Comparison of ENCODE assay signal across 1 cellular context in the genomic region with DNA sequence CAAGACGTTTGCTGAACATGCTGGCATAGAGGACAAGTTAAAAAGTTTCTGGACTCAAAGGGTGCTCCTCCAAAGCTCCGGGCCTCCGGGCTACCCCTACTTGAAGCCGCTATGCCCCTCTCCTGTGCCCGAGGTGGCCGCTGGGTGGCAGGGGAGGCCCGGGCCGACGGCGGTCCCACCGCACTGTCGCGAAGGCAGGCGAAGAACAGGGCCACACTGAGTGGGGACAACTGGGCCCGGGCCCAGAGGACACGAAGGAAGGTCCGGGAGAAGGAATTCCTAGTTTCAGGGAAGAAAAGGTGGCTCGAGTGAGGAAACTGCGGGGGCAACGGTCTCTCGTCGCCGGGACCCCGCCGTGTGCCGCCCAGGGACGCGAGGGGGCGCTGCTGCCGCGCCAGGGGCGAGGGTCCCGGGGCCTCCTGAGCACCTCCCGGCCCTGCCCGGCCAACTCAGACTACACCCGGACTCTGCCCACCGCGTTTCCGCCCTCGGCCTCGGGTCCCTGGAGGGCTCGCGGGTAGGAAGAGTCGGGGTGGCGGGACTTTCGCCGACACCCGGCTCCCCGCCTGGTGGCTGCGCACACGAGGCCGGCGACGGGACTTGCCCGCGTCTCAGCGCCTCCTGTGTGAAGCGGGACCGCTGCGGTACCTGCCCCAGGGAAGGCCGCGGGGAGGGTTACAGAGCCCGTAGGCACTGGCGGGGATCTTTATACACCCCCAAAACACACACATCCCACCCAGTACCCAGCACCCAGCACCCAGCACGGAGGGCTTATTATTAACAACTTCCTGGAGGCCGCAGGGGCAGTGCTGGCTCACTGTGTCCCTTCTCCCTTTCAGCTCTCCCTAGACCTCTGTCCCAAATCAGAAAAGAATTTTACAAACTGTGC.
A peak's percentile ranks its signal among the peaks of the same experiment; 100 is the strongest.
TF ChIP-seq lines count a peak whose summit lies in the region.

No MANE protein-coding gene starts in this region.

TF ChIP-seq in WTC11, 78 proteins besides CTCF, POLR2A, EP300 and RAD21 (continued from another document):
- TF ChIP-seq ETV6 (CRISPR knock-in tag; IDR thresholded peaks at IDR 0.05), result no peak
- TF ChIP-seq RELA (CRISPR knock-in tag; IDR thresholded peaks at IDR 0.05; ENCODE audit: borderline replicate concordance), result no peak
- no peak for TF ChIP-seq ESRRA (CRISPR knock-in tag; IDR thresholded peaks at IDR 0.05; ENCODE audit: borderline replicate concordance)
- TF ChIP-seq, protein P1, sequence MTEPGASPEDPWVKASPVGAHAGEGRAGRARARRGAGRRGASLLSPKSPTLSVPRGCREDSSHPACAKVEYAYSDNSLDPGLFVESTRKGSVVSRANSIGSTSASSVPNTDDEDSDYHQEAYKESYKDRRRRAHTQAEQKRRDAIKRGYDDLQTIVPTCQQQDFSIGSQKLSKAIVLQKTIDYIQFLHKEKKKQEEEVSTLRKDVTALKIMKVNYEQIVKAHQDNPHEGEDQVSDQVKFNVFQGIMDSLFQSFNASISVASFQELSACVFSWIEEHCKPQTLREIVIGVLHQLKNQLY (CRISPR knock-in tag; IDR thresholded peaks at IDR 0.05), result no peak; the same call in 1 of the 2 replicates
- TF ChIP-seq, protein P2, sequence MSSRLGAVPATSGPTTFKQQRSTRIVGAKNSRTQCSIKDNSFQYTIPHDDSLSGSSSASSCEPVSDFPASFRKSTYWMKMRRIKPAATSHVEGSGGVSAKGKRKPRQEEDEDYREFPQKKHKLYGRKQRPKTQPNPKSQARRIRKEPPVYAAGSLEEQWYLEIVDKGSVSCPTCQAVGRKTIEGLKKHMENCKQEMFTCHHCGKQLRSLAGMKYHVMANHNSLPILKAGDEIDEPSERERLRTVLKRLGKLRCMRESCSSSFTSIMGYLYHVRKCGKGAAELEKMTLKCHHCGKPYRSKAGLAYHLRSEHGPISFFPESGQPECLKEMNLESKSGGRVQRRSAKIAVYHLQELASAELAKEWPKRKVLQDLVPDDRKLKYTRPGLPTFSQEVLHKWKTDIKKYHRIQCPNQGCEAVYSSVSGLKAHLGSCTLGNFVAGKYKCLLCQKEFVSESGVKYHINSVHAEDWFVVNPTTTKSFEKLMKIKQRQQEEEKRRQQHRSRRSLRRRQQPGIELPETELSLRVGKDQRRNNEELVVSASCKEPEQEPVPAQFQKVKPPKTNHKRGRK (CRISPR knock-in tag; IDR thresholded peaks at IDR 0.05; ENCODE audit: borderline replicate concordance), result no peak
- TF ChIP-seq MYBL2 (CRISPR knock-in tag; IDR thresholded peaks at IDR 0.05), result 0 out of 2 replicates have a peak, but pooled peaks have one; percentile 33
- TF ChIP-seq, protein P3, sequence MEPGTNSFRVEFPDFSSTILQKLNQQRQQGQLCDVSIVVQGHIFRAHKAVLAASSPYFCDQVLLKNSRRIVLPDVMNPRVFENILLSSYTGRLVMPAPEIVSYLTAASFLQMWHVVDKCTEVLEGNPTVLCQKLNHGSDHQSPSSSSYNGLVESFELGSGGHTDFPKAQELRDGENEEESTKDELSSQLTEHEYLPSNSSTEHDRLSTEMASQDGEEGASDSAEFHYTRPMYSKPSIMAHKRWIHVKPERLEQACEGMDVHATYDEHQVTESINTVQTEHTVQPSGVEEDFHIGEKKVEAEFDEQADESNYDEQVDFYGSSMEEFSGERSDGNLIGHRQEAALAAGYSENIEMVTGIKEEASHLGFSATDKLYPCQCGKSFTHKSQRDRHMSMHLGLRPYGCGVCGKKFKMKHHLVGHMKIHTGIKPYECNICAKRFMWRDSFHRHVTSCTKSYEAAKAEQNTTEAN (CRISPR knock-in tag; IDR thresholded peaks at IDR 0.05), result no peak
- no peak for TF ChIP-seq EMX1 (CRISPR knock-in tag; IDR thresholded peaks at IDR 0.05)
- no peak for TF ChIP-seq ZNF423 (CRISPR knock-in tag; IDR thresholded peaks at IDR 0.05)
- TF ChIP-seq KAT7 (CRISPR knock-in tag; IDR thresholded peaks at IDR 0.05; ENCODE audit: borderline replicate concordance), result no peak
- no peak for TF ChIP-seq SOX15 (CRISPR knock-in tag; IDR thresholded peaks at IDR 0.05)
- no peak for TF ChIP-seq HMGA2 (CRISPR knock-in tag; IDR thresholded peaks at IDR 0.05)
- TF ChIP-seq ZNF263 (CRISPR knock-in tag; IDR thresholded peaks at IDR 0.05; ENCODE audit: low read depth), result no peak
- TF ChIP-seq, protein P4, sequence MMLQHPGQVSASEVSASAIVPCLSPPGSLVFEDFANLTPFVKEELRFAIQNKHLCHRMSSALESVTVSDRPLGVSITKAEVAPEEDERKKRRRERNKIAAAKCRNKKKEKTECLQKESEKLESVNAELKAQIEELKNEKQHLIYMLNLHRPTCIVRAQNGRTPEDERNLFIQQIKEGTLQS (CRISPR knock-in tag; conservative IDR thresholded peaks at IDR 0.05), result no peak
- TF ChIP-seq, protein P5, sequence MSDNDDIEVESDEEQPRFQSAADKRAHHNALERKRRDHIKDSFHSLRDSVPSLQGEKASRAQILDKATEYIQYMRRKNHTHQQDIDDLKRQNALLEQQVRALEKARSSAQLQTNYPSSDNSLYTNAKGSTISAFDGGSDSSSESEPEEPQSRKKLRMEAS (CRISPR knock-in tag; IDR thresholded peaks at IDR 0.05), result peak; percentile 73; the same call in 1 of the 2 replicates
TF ChIP-seq in WTC11: peak in this region for 11.
